15 cellular contexts compared by ENCODE assay signal in the genomic region with DNA sequence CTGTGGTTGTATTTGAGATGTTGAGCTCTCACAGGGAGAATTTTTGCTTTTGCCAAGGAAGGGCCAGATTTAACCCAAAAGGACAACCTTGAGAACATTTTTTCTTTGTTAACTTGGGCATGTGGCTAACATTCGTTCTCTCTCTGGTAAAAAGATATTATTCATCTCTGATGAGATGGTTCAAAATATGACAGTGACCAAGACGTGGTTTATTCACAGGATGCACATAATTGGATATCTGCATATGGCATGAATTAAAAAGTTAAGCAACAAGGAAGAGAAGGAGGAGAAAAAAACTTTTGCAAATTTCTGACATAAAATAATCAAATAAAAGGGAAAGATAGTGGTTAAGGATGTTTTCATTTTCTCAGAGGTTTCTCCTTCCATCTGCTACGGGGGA. TPM values are rescaled to one million over a fixed set of nuclear protein-coding genes. Genes with fewer than 3 reads are reported as not detected.
DNase-seq lines count a peak whose midpoint lies in the region; ATAC-seq and TF ChIP-seq lines count a peak whose summit lies in the region.
"Had no signal": no experiment of that assay in that cellular context is flagged by ENCODE, and none has a peak within 500 bp of the region (broad histone marks: within the 10 kb centered on the region; RNA-seq: fewer than 3 reads in every experiment).

No MANE protein-coding gene starts in this region.

- H3K9me3 ChIP-seq in RWPE2 (ENCODE audit: severe bottlenecking) = no peaks in the 10 kb centered on the region
- H3K9me3 ChIP-seq in skeletal muscle satellite cell (replicated peaks; ENCODE audit: low read length) = no peaks in the 10 kb centered on the region

- TF ChIP-seq CTCF in RWPE2 (IDR thresholded peaks at IDR 0.05; ENCODE audit: poor library complexity, severe bottlenecking) = no peak

- peak overlapping the region; percentile 97 for H3K27ac ChIP-seq in RWPE2 (ENCODE audit: poor library complexity, severe bottlenecking)
- H3K27ac ChIP-seq in epithelial cell of prostate = peak overlapping the region; percentile 75
- H3K27ac ChIP-seq: KMS-11 had no signal

- peak overlapping the region; percentile 52 for H3K9ac ChIP-seq in skeletal muscle satellite cell (ENCODE audit: low read depth, low read length)
- H3K9ac ChIP-seq: KMS-11 had no signal

- ATAC-seq in RWPE2 (ENCODE audit: low read depth) (no peak), GM21447 (IDR thresholded peaks at IDR 0.05; ENCODE audit: unreplicated experiment) (no peak)
- no peak for ATAC-seq in activated CD4-positive, CD25-positive, alpha-beta regulatory T cell treated with anti-CD3 and anti-CD28 coated beads, Interleukin-2, amount 50 U/mL, for 24 hours
- ATAC-seq: CD8-positive, alpha-beta T cell had no signal

- H3K27me3 ChIP-seq in RWPE2 (ENCODE audit: insufficient read depth, poor library complexity, severe bottlenecking) = no peaks in the 10 kb centered on the region
- no peaks in the 10 kb centered on the region for H3K27me3 ChIP-seq in skeletal muscle satellite cell (ENCODE audit: control insufficient read depth, insufficient read depth, low read length)

- H3K36me3 ChIP-seq in RWPE2 (ENCODE audit: low read depth) (no peaks in the 10 kb centered on the region), skeletal muscle satellite cell (ENCODE audit: insufficient read depth, low read length) (peaks cover 43% of the 10 kb centered on the region)

- H3K4me3 ChIP-seq in RWPE2 (ENCODE audit: severe bottlenecking) (no peak overlapping the region), skeletal muscle satellite cell (ENCODE audit: low read length) (no peak overlapping the region)

- DNase-seq in EH (ENCODE audit: low read depth) (peak; percentile 79), RWPE2 (ENCODE audit: low spot score) (no peak), epithelial cell of prostate (ENCODE audit: low read depth, low spot score) (no peak)
- DNase-seq in activated CD4-positive, alpha-beta T cell treated with anti-CD3 and anti-CD28 coated beads, Interleukin-2, amount 50 U/mL, for 4 hours = no peak
- DNase-seq: ACHN; CD8-positive, alpha-beta T cell; NCI-H1092 treated with DMSO at 0.1 percent for 48 hours; NCI-H1694 treated with DMSO at 0.1 percent for 48 hours; NCI-H446; NCI-H748 treated with DMSO at 0.1 percent for 48 hours; PC-3 had no signal

- H3K4me1 ChIP-seq in RWPE2 (ENCODE audit: insufficient read depth, poor library complexity, severe bottlenecking) (peaks cover 63% of the 10 kb centered on the region), skeletal muscle satellite cell (ENCODE audit: control insufficient read depth, insufficient read depth, low read length) (peaks cover 73% of the 10 kb centered on the region)

- no peak overlapping the region for H3K4me2 ChIP-seq in skeletal muscle satellite cell (ENCODE audit: low read length)
- H3K4me2 ChIP-seq: KMS-11 had no signal

RNA-seq across cellular contexts. Expression of gene BCL10, which starts 43.1 kb away (rescaled TPM):
- total RNA-seq in skeletal muscle satellite cell (2012; rRNA removed) = 31.7 and 38.4 TPM in 2 replicates
